Comparison of ENCODE assay signal across 20 cellular contexts in genomic region chr12:50004696-50005095, GRCh38. TPM values are rescaled to one million over a fixed set of nuclear protein-coding genes. Genes with fewer than 3 reads are reported as not detected.
DNase-seq lines count a peak whose midpoint lies in the region; ATAC-seq, FAIRE-seq and TF ChIP-seq lines count a peak whose summit lies in the region.
"Had no signal": no experiment of that assay in that cellular context is flagged by ENCODE, and none has a peak within 500 bp of the region (broad histone marks: within the 10 kb centered on the region; RNA-seq: fewer than 3 reads in every experiment).

No MANE protein-coding gene starts in this region.

- FAIRE-seq in GM12891 (lab: Jason Lieb, UNC): peak; percentile 31
- FAIRE-seq: A204.1, H54 had no signal

- TF ChIP-seq CTCF in gastroesophageal sphincter (IDR thresholded peaks at IDR 0.05): no peak
- no peak for TF ChIP-seq CTCF in osteocyte (IDR thresholded peaks at IDR 0.05)

- TF ChIP-seq EP300 in gastroesophageal sphincter (IDR thresholded peaks at IDR 0.05): no peak

- ATAC-seq in gastroesophageal sphincter: no peak
- ATAC-seq: Panc1 had no signal

- H3K9me3 Mint-ChIP-seq in osteocyte (ENCODE audit: unreplicated experiment): no peaks in the 10 kb centered on the region
- no peaks in the 10 kb centered on the region for H3K9me3 Mint-ChIP-seq in activated naive CD8-positive, alpha-beta T cell treated with anti-CD3 and anti-CD28 coated beads for 36 hours
- H3K9me3 Mint-ChIP-seq: CD4-positive, alpha-beta T cell had no signal

- H3K27me3 ChIP-seq in gastroesophageal sphincter (no peaks in the 10 kb centered on the region), muscle layer of duodenum (ENCODE audit: low read depth, low read length) (no peaks in the 10 kb centered on the region)
- H3K27me3 ChIP-seq: BE2C, SJSA1 had no signal

- H3K36me3 ChIP-seq in gastroesophageal sphincter (peaks cover 0 to 11% of the 10 kb centered on the region in 2 donors), muscle layer of duodenum (ENCODE audit: control insufficient read depth in 1 of 2, insufficient read depth in 2 of 2, low read length in 2 of 2) (peaks cover 0 to 5% of the 10 kb centered on the region in 2 donors)

- peaks cover 4% of the 10 kb centered on the region for H3K36me3 Mint-ChIP-seq in osteocyte (ENCODE audit: unreplicated experiment)
- peaks cover 15% of the 10 kb centered on the region for H3K36me3 Mint-ChIP-seq in activated naive CD8-positive, alpha-beta T cell treated with anti-CD3 and anti-CD28 coated beads for 36 hours

- H3K4me1 ChIP-seq in gastroesophageal sphincter (peaks cover 4 to 43% (median 10%) of the 10 kb centered on the region in 3 donors), muscle layer of duodenum (ENCODE audit: control insufficient read depth in 1 of 2, insufficient read depth in 2 of 2, low read length in 2 of 2) (peaks cover 11 to 42% of the 10 kb centered on the region in 2 donors)
- H3K4me1 ChIP-seq: SJSA1 had no signal

- H3K4me3 ChIP-seq in gastroesophageal sphincter: no peak overlapping the region
- no peak overlapping the region for H3K4me3 ChIP-seq in muscle layer of duodenum (ENCODE audit: low read depth in 1 of 2, low read length in 2 of 2)
- H3K4me3 ChIP-seq: SJSA1 had no signal

- no peak for TF ChIP-seq POLR2A in GM12891 (IDR thresholded peaks at IDR 0.05; ENCODE audit: low read depth, low read length)
- no peak for TF ChIP-seq POLR2A in gastroesophageal sphincter (IDR thresholded peaks at IDR 0.05)

- H3K9me3 ChIP-seq in gastroesophageal sphincter: no peaks in the 10 kb centered on the region
- no peaks in the 10 kb centered on the region for H3K9me3 ChIP-seq in muscle layer of duodenum (ENCODE audit: control insufficient read depth in 1 of 2, low read length in 2 of 2)
- H3K9me3 ChIP-seq: BE2C, Caco-2, SJSA1 had no signal

- DNase-seq in GM12891 (ENCODE audit: insufficient read length, low spot score) (no peak), osteocyte (ENCODE audit: extremely low spot score, unreplicated experiment) (no peak), putamen (ENCODE audit: low spot score) (no peak), GOT3 (lab: John Stamatoyannopoulos, UW) (no peak)
- DNase-seq in activated naive CD8-positive, alpha-beta T cell treated with anti-CD3 and anti-CD28 coated beads for 36 hours: no peak
- DNase-seq: Caco-2; CD4-positive, alpha-beta T cell; DMS153; NCI-H1105; NCI-H1694 treated with DMSO at 0.1 percent for 48 hours; NCI-H2227 treated with DMSO at 0.1 percent for 48 hours; NCI-H524 treated with DMSO at 0.1 percent for 48 hours had no signal

- H3K4me1 Mint-ChIP-seq in osteocyte (ENCODE audit: unreplicated experiment): peaks cover 6% of the 10 kb centered on the region
- H3K4me1 Mint-ChIP-seq in activated naive CD8-positive, alpha-beta T cell treated with anti-CD3 and anti-CD28 coated beads for 36 hours: no peaks in the 10 kb centered on the region

- no peak overlapping the region for H3K4me3 Mint-ChIP-seq in osteocyte (ENCODE audit: unreplicated experiment)
- no peak overlapping the region for H3K4me3 Mint-ChIP-seq in activated naive CD8-positive, alpha-beta T cell treated with anti-CD3 and anti-CD28 coated beads for 36 hours
- H3K4me3 Mint-ChIP-seq: CD4-positive, alpha-beta T cell had no signal

- H3K27ac ChIP-seq in angular gyrus (ENCODE audit: low read depth, low read length) (peak overlapping the region; percentile 1), gastroesophageal sphincter (peak overlapping the region; percentile 45 to 70 (median 63)), muscle layer of duodenum (ENCODE audit: low read length) (peak overlapping the region; percentile 15)
- H3K27ac ChIP-seq: SJSA1 had no signal

- no peak overlapping the region for H3K27ac Mint-ChIP-seq in osteocyte (ENCODE audit: unreplicated experiment)
- H3K27ac Mint-ChIP-seq in activated naive CD8-positive, alpha-beta T cell treated with anti-CD3 and anti-CD28 coated beads for 36 hours: no peak overlapping the region
- H3K27ac Mint-ChIP-seq: CD4-positive, alpha-beta T cell had no signal

- H3K27me3 Mint-ChIP-seq in osteocyte (ENCODE audit: unreplicated experiment): no peaks in the 10 kb centered on the region
- H3K27me3 Mint-ChIP-seq in activated naive CD8-positive, alpha-beta T cell treated with anti-CD3 and anti-CD28 coated beads for 36 hours: no peaks in the 10 kb centered on the region
- H3K27me3 Mint-ChIP-seq: CD4-positive, alpha-beta T cell had no signal

TF ChIP-seq in GM12891, 5 proteins besides CTCF, POLR2A, EP300 and RAD21:
- TF ChIP-seq POU2F2 (IDR thresholded peaks at IDR 0.05; ENCODE audit: low read depth, low read length): no peak
- no peak for TF ChIP-seq TAF1 (IDR thresholded peaks at IDR 0.05; ENCODE audit: low read depth, low read length)
- TF ChIP-seq SPI1 (IDR thresholded peaks at IDR 0.05; ENCODE audit: low read depth, low read length): no peak
- no peak for TF ChIP-seq POLR2AphosphoS5 (IDR thresholded peaks at IDR 0.05; ENCODE audit: low read depth, low read length)

RNA-seq across cellular contexts. Expression of gene RACGAP1, which starts 20.6 kb away (rescaled TPM):
- polyA plus RNA-seq in GM12891 (2012; ENCODE audit: low read depth, missing spikeins): 43.8 TPM
- total RNA-seq in gastroesophageal sphincter: 10 to 100 TPM; 10.5 to 23.7 (median 13.1) TPM
- total RNA-seq in osteocyte: 25.9 and 28.3 TPM in 2 replicates
- 100 to 1,000 TPM; 111 to 119 TPM for total RNA-seq in activated naive CD8-positive, alpha-beta T cell treated with anti-CD3 and anti-CD28 coated beads for 36 hours

RNA-seq across cellular contexts. Expression of gene AQP6, which starts 31.9 kb away (rescaled TPM):
- not detected for polyA plus RNA-seq in GM12891 (2012; ENCODE audit: low read depth, missing spikeins)
- total RNA-seq in gastroesophageal sphincter: not detected
- total RNA-seq in osteocyte: not detected in 2 replicates
- total RNA-seq in activated naive CD8-positive, alpha-beta T cell treated with anti-CD3 and anti-CD28 coated beads for 36 hours: not detected
- total RNA-seq: Caco-2; CD4-positive, alpha-beta T cell; SJSA1 had no signal

RNA-seq across cellular contexts. Expression of gene AQP5, which starts 43.0 kb away (rescaled TPM):
- polyA plus RNA-seq in GM12891 (2012; ENCODE audit: low read depth, missing spikeins): not detected
- total RNA-seq in gastroesophageal sphincter: 1 to 10 TPM in 1 of 4 donors, not detected in 3; 7.8 TPM
- 0.24 and 0.46 TPM in 2 replicates for total RNA-seq in osteocyte
- not detected for total RNA-seq in activated naive CD8-positive, alpha-beta T cell treated with anti-CD3 and anti-CD28 coated beads for 36 hours
- total RNA-seq: Caco-2; CD4-positive, alpha-beta T cell; SJSA1 had no signal

RNA-seq across cellular contexts. Expression of gene ASIC1, which starts 52.7 kb away (rescaled TPM):
- polyA plus RNA-seq in GM12891 (2012; ENCODE audit: low read depth, missing spikeins): 0.17 TPM
- 1 to 10 TPM in 3 of 4 donors, under 1 TPM in 1; 0.82 to 4.9 (median 3.1) TPM for total RNA-seq in gastroesophageal sphincter
- total RNA-seq in osteocyte: 2.1 and 3.0 TPM in 2 replicates
- total RNA-seq in activated naive CD8-positive, alpha-beta T cell treated with anti-CD3 and anti-CD28 coated beads for 36 hours: 10 to 100 TPM; 10.8 TPM

RNA-seq across cellular contexts. Expression of gene AQP2, which starts 54.2 kb away (rescaled TPM):
- not detected for polyA plus RNA-seq in GM12891 (2012; ENCODE audit: low read depth, missing spikeins)
- under 1 TPM in 1 of 4 donors, not detected in 3; 0.12 TPM for total RNA-seq in gastroesophageal sphincter
- not detected in 2 replicates for total RNA-seq in osteocyte
- not detected for total RNA-seq in activated naive CD8-positive, alpha-beta T cell treated with anti-CD3 and anti-CD28 coated beads for 36 hours
- total RNA-seq: Caco-2; CD4-positive, alpha-beta T cell; SJSA1 had no signal

Comparison
In these comparisons a context has a peak if more than half of its experiments do, and no peak if none do; other contexts are left out.
1. H3K27ac ChIP-seq: peak in every context shown above with its lines; median percentile 63 in gastroesophageal sphincter; 15 in muscle layer of duodenum; 1 in angular gyrus.